ENCODE assay signal across 18 cellular contexts in the genomic region with DNA sequence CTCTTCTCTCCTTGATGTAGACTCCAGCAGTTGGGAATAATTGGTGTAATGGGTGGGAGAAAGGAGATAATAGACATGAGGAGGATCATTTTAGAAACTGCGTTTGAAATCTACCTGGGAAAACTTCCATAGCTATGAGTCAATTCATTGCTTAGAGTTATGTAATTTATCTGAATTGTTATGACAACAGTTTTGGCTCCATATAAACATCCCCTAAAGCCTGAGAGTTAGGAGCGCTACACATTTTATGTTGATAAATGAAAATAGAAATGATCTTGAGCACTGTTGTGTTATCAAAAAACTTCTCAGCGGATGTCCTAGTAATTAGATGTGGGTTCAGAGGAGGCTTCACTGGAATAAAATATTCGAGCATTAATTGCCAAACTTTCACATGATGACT.
DNase-seq lines count a peak whose midpoint lies in the region; ATAC-seq, FAIRE-seq and TF ChIP-seq lines count a peak whose summit lies in the region.
"Had no signal": no experiment of that assay in that cellular context is flagged by ENCODE, and none has a peak within 500 bp of the region (broad histone marks: within the 10 kb centered on the region; RNA-seq: fewer than 3 reads in every experiment).

No MANE protein-coding gene starts in this region.

- TF ChIP-seq CTCF in AG10803 (conservative IDR thresholded peaks at IDR 0.05; ENCODE audit: low read length) (no peak), bronchial epithelial cell (IDR thresholded peaks at IDR 0.05; ENCODE audit: insufficient read depth, low read length, severe bottlenecking) (no peak), omental fat pad (IDR thresholded peaks at IDR 0.05) (no peak), foreskin fibroblast (IDR thresholded peaks at IDR 0.05; ENCODE audit: low read depth, low read length) (no peak)

- DNase-seq in AG10803 (ENCODE audit: low read depth) = peak; percentile 5
- peak; percentile 0 for DNase-seq in HS-5 (ENCODE audit: low read depth)
- peak; percentile 11 for DNase-seq in bronchial epithelial cell (ENCODE audit: low read depth)
- no peak for DNase-seq in omental fat pad (ENCODE audit: low spot score)
- no peak for DNase-seq in naive thymus-derived CD8-positive, alpha-beta T cell
- no peak for DNase-seq in GM12892 (ENCODE audit: insufficient read length)
- no peak for DNase-seq in foreskin fibroblast
- DNase-seq: ACHN; AML-193; Caco-2; CD4-positive, alpha-beta T cell; HCEC 1CT; KG1 had no signal

- H3K36me3 ChIP-seq in bronchial epithelial cell (ENCODE audit: control insufficient read depth, insufficient read depth, low read length) = no peaks in the 10 kb centered on the region

- no peaks in the 10 kb centered on the region for H3K36me3 Mint-ChIP-seq in naive thymus-derived CD8-positive, alpha-beta T cell

- peak; percentile 35 for ATAC-seq in omental fat pad (ENCODE audit: low FRiP score)
- ATAC-seq in naive thymus-derived CD8-positive, alpha-beta T cell = no peak
- no peak for ATAC-seq in HG03139 (IDR thresholded peaks at IDR 0.05; ENCODE audit: unreplicated experiment)
- ATAC-seq: GM23338 had no signal

- H3K4me3 ChIP-seq in AG10803 (ENCODE audit: low read length) (no peak overlapping the region), bronchial epithelial cell (ENCODE audit: low read depth, low read length) (no peak overlapping the region), foreskin fibroblast (ENCODE audit: low read depth in 1 of 2, low read length in 2 of 2) (no peak overlapping the region)
- H3K4me3 ChIP-seq: GM23338 had no signal

- no peak overlapping the region for H3K4me3 Mint-ChIP-seq in naive thymus-derived CD8-positive, alpha-beta T cell
- H3K4me3 Mint-ChIP-seq: CD4-positive, alpha-beta T cell; GM23338 had no signal

- peaks cover 0 to 6% (median 1%) of the 10 kb centered on the region in 5 donors for H3K27me3 Mint-ChIP-seq in naive thymus-derived CD8-positive, alpha-beta T cell

- POLR2A ChIA-PET in naive thymus-derived CD8-positive, alpha-beta T cell (lab: Charles Lee) = no interaction called here

- H3K9me3 Mint-ChIP-seq in naive thymus-derived CD8-positive, alpha-beta T cell = peaks cover 0 to 7% (median 0%) of the 10 kb centered on the region in 9 donors
- H3K9me3 Mint-ChIP-seq: CD4-positive, alpha-beta T cell; GM23338 had no signal

- no peak overlapping the region for H3K27ac Mint-ChIP-seq in naive thymus-derived CD8-positive, alpha-beta T cell
- H3K27ac Mint-ChIP-seq: CD4-positive, alpha-beta T cell; GM23338 had no signal

- no peak for TF ChIP-seq POLR2A in GM12892 (IDR thresholded peaks at IDR 0.05; ENCODE audit: low read depth, low read length)

- no peaks in the 10 kb centered on the region for H3K27me3 ChIP-seq in bronchial epithelial cell (ENCODE audit: control insufficient read depth, insufficient read depth, low read length)

- FAIRE-seq in bronchial epithelial cell (lab: Jason Lieb, UNC) = no peak
- no peak for FAIRE-seq in GM12892 (lab: Jason Lieb, UNC)
- FAIRE-seq: D721Med, G401.6, H54 had no signal

- H3K4me1 Mint-ChIP-seq in naive thymus-derived CD8-positive, alpha-beta T cell = no peaks in the 10 kb centered on the region

Comparison
In these comparisons a context has a peak if more than half of its experiments do, and no peak if none do; other contexts are left out.
1. DNase-seq: peak in AG10803 (single experiment), HS-5 (single experiment) and bronchial epithelial cell (single experiment); none in omental fat pad (single experiment), naive thymus-derived CD8-positive, alpha-beta T cell (0 of 10), GM12892 (single experiment) and foreskin fibroblast (0 of 2).